In genomic region chr6:34242252-34243130, GRCh38 we compare ENCODE assay signal across 12 cellular contexts. TPM values are rescaled to one million over a fixed set of nuclear protein-coding genes. Genes with fewer than 3 reads are reported as not detected.
DNase-seq lines count a peak whose midpoint lies in the region; ATAC-seq and TF ChIP-seq lines count a peak whose summit lies in the region.
"Had no signal": no experiment of that assay in that cellular context is flagged by ENCODE, and none has a peak within 500 bp of the region (broad histone marks: within the 10 kb centered on the region; RNA-seq: fewer than 3 reads in every experiment).

No MANE protein-coding gene starts in this region.

- H3K27me3 Mint-ChIP-seq in activated T-cell treated with anti-CD3 and anti-CD28 coated beads, Interleukin-2, amount 50 U/mL, for 4 hours (ENCODE audit: low read depth) = no peaks in the 10 kb centered on the region
- no peaks in the 10 kb centered on the region for H3K27me3 Mint-ChIP-seq in chondrocyte (ENCODE audit: low read depth)

- peak overlapping the region; percentile 75 for H3K4me2 ChIP-seq in skeletal muscle satellite cell (ENCODE audit: low read length)

- ATAC-seq in activated T-cell treated with anti-CD3 and anti-CD28 coated beads, Interleukin-2, amount 50 U/mL, for 4 hours = no peak
- no peak for ATAC-seq in HG03139 (IDR thresholded peaks at IDR 0.05; ENCODE audit: unreplicated experiment)
- ATAC-seq: GM12878, heart left ventricle had no signal

- no peaks in the 10 kb centered on the region for H3K9me3 Mint-ChIP-seq in activated T-cell treated with anti-CD3 and anti-CD28 coated beads, Interleukin-2, amount 50 U/mL, for 4 hours
- H3K9me3 Mint-ChIP-seq in chondrocyte (ENCODE audit: low read depth) = no peaks in the 10 kb centered on the region
- H3K9me3 Mint-ChIP-seq: nephron had no signal

- TF ChIP-seq CTCF in chondrocyte (IDR thresholded peaks at IDR 0.05) = no peak

- peaks cover 40% of the 10 kb centered on the region for H3K36me3 Mint-ChIP-seq in activated T-cell treated with anti-CD3 and anti-CD28 coated beads, Interleukin-2, amount 50 U/mL, for 4 hours (ENCODE audit: insufficient read depth)
- H3K36me3 Mint-ChIP-seq in chondrocyte (ENCODE audit: low read depth) = peaks cover 1% of the 10 kb centered on the region

- H3K4me1 Mint-ChIP-seq in activated T-cell treated with anti-CD3 and anti-CD28 coated beads, Interleukin-2, amount 50 U/mL, for 4 hours (ENCODE audit: low read depth) = peaks cover 83% of the 10 kb centered on the region
- peaks cover 37% of the 10 kb centered on the region for H3K4me1 Mint-ChIP-seq in chondrocyte (ENCODE audit: low read depth)

- no peaks in the 10 kb centered on the region for H3K9me3 ChIP-seq in skeletal muscle satellite cell (replicated peaks; ENCODE audit: low read length)
- H3K9me3 ChIP-seq: heart left ventricle had no signal

- peaks cover 91% of the 10 kb centered on the region for H3K4me1 ChIP-seq in skeletal muscle satellite cell (ENCODE audit: control insufficient read depth, insufficient read depth, low read length)

- no peak for DNase-seq in activated T-cell treated with anti-CD3 and anti-CD28 coated beads, Interleukin-2, amount 50 U/mL, for 4 hours
- no peak for DNase-seq in activated T-cell treated with anti-CD3 and anti-CD28 coated beads for 4 hours
- peak; percentile 69 for DNase-seq in M059J (ENCODE audit: low read depth)
- DNase-seq in chondrocyte (ENCODE audit: low spot score) = peak; percentile 82
- no peak for DNase-seq in NCI-H2081 treated with DMSO at 0.1 percent for 48 hours (lab: John Stamatoyannopoulos, UW)
- DNase-seq in globus pallidus (ENCODE audit: low spot score) = no peak
- DNase-seq: AML-193 had no signal

- H3K27me3 ChIP-seq in skeletal muscle satellite cell (ENCODE audit: control insufficient read depth, insufficient read depth, low read length) = no peaks in the 10 kb centered on the region
- H3K27me3 ChIP-seq: heart left ventricle had no signal

- H3K27ac Mint-ChIP-seq in chondrocyte (ENCODE audit: unreplicated experiment) = peak overlapping the region; percentile 65
- H3K27ac Mint-ChIP-seq: nephron had no signal

- H3K36me3 ChIP-seq in skeletal muscle satellite cell (ENCODE audit: insufficient read depth, low read length) = peaks cover 60% of the 10 kb centered on the region

- peak overlapping the region; percentile 22 for H3K4me3 ChIP-seq in skeletal muscle satellite cell (ENCODE audit: low read length)
- H3K4me3 ChIP-seq: GM12878, heart left ventricle had no signal

- peak overlapping the region; percentile 54 for H3K4me3 Mint-ChIP-seq in activated T-cell treated with anti-CD3 and anti-CD28 coated beads, Interleukin-2, amount 50 U/mL, for 4 hours
- H3K4me3 Mint-ChIP-seq in chondrocyte (ENCODE audit: unreplicated experiment) = no peak overlapping the region
- H3K4me3 Mint-ChIP-seq: nephron had no signal

- H3K9ac ChIP-seq in skeletal muscle satellite cell (ENCODE audit: low read depth, low read length) = peak overlapping the region; percentile 80

RNA-seq across cellular contexts. Expression of gene HMGA1, which starts 5.8 kb away (rescaled TPM):
- 100 to 1,000 TPM; 646 to 976 (median 781) TPM for total RNA-seq in activated T-cell treated with anti-CD3 and anti-CD28 coated beads, Interleukin-2, amount 50 U/mL, for 4 hours
- total RNA-seq in M059J (2014; rRNA removed; shearing (Covaris generic)) = 124 and 169 TPM in 2 replicates
- 33.4 to 55.2 TPM (median 37.8 TPM) in 3 replicates for total RNA-seq in chondrocyte
- 401 and 436 TPM in 2 replicates for total RNA-seq in skeletal muscle satellite cell (2012; rRNA removed)

RNA-seq across cellular contexts. Expression of gene SMIM29, which starts 6.3 kb away (rescaled TPM):
- total RNA-seq in activated T-cell treated with anti-CD3 and anti-CD28 coated beads, Interleukin-2, amount 50 U/mL, for 4 hours = 10 to 100 TPM; 12.3 to 14.9 (median 13.0) TPM
- 50.5 and 73.3 TPM in 2 replicates for total RNA-seq in M059J (2014; rRNA removed; shearing (Covaris generic))
- 15.5 to 19.0 TPM (median 18.0 TPM) in 3 replicates for total RNA-seq in chondrocyte
- 43.2 and 49.9 TPM in 2 replicates for total RNA-seq in skeletal muscle satellite cell (2012; rRNA removed)

Comparison
In these comparisons a context has a peak if more than half of its experiments do, and no peak if none do; other contexts are left out.
1. DNase-seq: peak in M059J (single experiment) and chondrocyte (single experiment); none in activated T-cell treated with anti-CD3 and anti-CD28 coated beads, Interleukin-2, amount 50 U/mL, for 4 hours (single experiment), activated T-cell treated with anti-CD3 and anti-CD28 coated beads for 4 hours (single experiment), NCI-H2081 treated with DMSO at 0.1 percent for 48 hours (single experiment) and globus pallidus (single experiment).